In genomic region chr14:22842211-22843122, GRCh38 we compare ENCODE assay signal across 26 cellular contexts. TPM values are rescaled to one million over a fixed set of nuclear protein-coding genes. Genes with fewer than 3 reads are reported as not detected.
DNase-seq lines count a peak whose midpoint lies in the region; ATAC-seq and TF ChIP-seq lines count a peak whose summit lies in the region.
"Had no signal": no experiment of that assay in that cellular context is flagged by ENCODE, and none has a peak within 500 bp of the region (broad histone marks: within the 10 kb centered on the region; RNA-seq: fewer than 3 reads in every experiment).

No MANE protein-coding gene starts in this region.

- H3K23ac ChIP-seq in IMR-90 (ENCODE audit: low read depth, low read length), result no peak overlapping the region; the same call in 1 of the 2 replicates

- peak overlapping the region; percentile 60 for H2AFZ ChIP-seq in IMR-90 (replicated peaks; ENCODE audit: low read length, poor library complexity)

- no peak overlapping the region for H2BK15ac ChIP-seq in IMR-90 (ENCODE audit: low read depth, low read length)

- dilution Hi-C loops in IMR-90 (cut with HindIII; ENCODE audit: low sequenced_read_pairs, unreplicated experiment), result no loop called here

- H2BK20ac ChIP-seq in IMR-90 (ENCODE audit: low read depth, low read length), result no peak overlapping the region; the same call in 1 of the 2 replicates

- H3K27me3 ChIP-seq in IMR-90 (ENCODE audit: control insufficient read depth, insufficient read depth, low read length) (no peaks in the 10 kb centered on the region), esophagus muscularis mucosa (no peaks in the 10 kb centered on the region), vagina (no peaks in the 10 kb centered on the region), left ventricle myocardium inferior (ENCODE audit: low read depth) (no peaks in the 10 kb centered on the region)

- no peak overlapping the region for H3K4ac ChIP-seq in IMR-90 (ENCODE audit: low read depth, low read length)

- H4K91ac ChIP-seq in IMR-90 (ENCODE audit: insufficient read depth, low read depth, low read length), result no peak overlapping the region

- H3K9me3 ChIP-seq in IMR-90 (ENCODE audit: control insufficient read depth, insufficient read depth, low read length) (no peaks in the 10 kb centered on the region), esophagus muscularis mucosa (no peaks in the 10 kb centered on the region), vagina (no peaks in the 10 kb centered on the region), left ventricle myocardium inferior (replicated peaks) (no peaks in the 10 kb centered on the region)

- H4K5ac ChIP-seq in IMR-90 (ENCODE audit: low read depth, low read length), result no peak overlapping the region

- H3K36me3 ChIP-seq in IMR-90 (ENCODE audit: control insufficient read depth, insufficient read depth, low read length), result peaks cover 74% of the 10 kb centered on the region
- H3K36me3 ChIP-seq in esophagus muscularis mucosa, result peaks cover 52 to 66% (median 60%) of the 10 kb centered on the region in 4 donors
- H3K36me3 ChIP-seq in vagina, result peaks cover 6 to 64% of the 10 kb centered on the region in 2 donors
- H3K36me3 ChIP-seq in left ventricle myocardium inferior, result peaks cover 58% of the 10 kb centered on the region

- no peak for TF ChIP-seq EP300 in esophagus muscularis mucosa (IDR thresholded peaks at IDR 0.05)

- H3K27ac ChIP-seq in IMR-90 (ENCODE audit: insufficient read depth, low read length) (peak overlapping the region; percentile 9; the same call in 1 of the 2 replicates), esophagus muscularis mucosa (replicated peaks in 1 of 4) (peak overlapping the region in 3 of 4 donors; percentile 28 to 97 (median 34)), vagina (peak overlapping the region; percentile 96), left ventricle myocardium inferior (replicated peaks) (no peak overlapping the region)

- in situ Hi-C loops in IMR-90 (cut with MboI; ENCODE audit: low sequenced_read_pairs), result loop anchor here (10.0 kb wide), 1 partner anchor 258 kb away; the partner anchor contains the start of gene DAD1

- peaks cover 31% of the 10 kb centered on the region for H3K4me1 ChIP-seq in IMR-90 (ENCODE audit: control insufficient read depth, insufficient read depth, low read length)
- peaks cover 33 to 92% (median 89%) of the 10 kb centered on the region in 4 donors for H3K4me1 ChIP-seq in esophagus muscularis mucosa
- H3K4me1 ChIP-seq in vagina, result peaks cover 94% of the 10 kb centered on the region
- peaks cover 51% of the 10 kb centered on the region for H3K4me1 ChIP-seq in left ventricle myocardium inferior

- WGBS in IMR-90 (ENCODE audit: extremely low coverage in 2 of 2, insufficient read length in 1 of 2), 2 experiments, result 100% methylated on average over 9 of the region's 28 CpGs; no CpG with 5 or more reads in 1 of the 2 experiments
- 91% methylated on average over 21 of the region's 28 CpGs for WGBS in esophagus muscularis mucosa

- intact Hi-C loops in IMR-90 (cut with micrococcal nuclease), result no loop called here
- intact Hi-C loops in esophagus muscularis mucosa (cut with DNase I), result no loop called here
- intact Hi-C loops in posterior vena cava (cut with DNase I), result loop anchor here in 1 of 2 donors (10.0 kb wide), 1 partner anchor 278 kb away; no protein-coding TSS in a partner anchor
- intact Hi-C loops in vagina (cut with DNase I), result no loop called here
- intact Hi-C loops in left ventricle myocardium inferior (cut with micrococcal nuclease), result no loop called here

- no peak overlapping the region for H3K9ac ChIP-seq in IMR-90 (ENCODE audit: low read depth, low read length)

- TF ChIP-seq POLR2A in IMR-90 (IDR thresholded peaks at IDR 0.05; ENCODE audit: low read depth, low read length) (no peak), esophagus muscularis mucosa (IDR thresholded peaks at IDR 0.05; ENCODE audit: low read depth) (no peak), vagina (IDR thresholded peaks at IDR 0.05) (no peak)

- peaks cover 60% of the 10 kb centered on the region for H4K20me1 ChIP-seq in IMR-90 (ENCODE audit: insufficient read depth, low read length)

- no peak overlapping the region for H2AK9ac ChIP-seq in IMR-90 (replicated peaks; ENCODE audit: low read depth, low read length, poor library complexity)

- BruUV-seq in IMR-90 (replicated peaks; lab: Mats Ljungman, UMichigan), result TSS peak; percentile 22

- TF ChIP-seq CTCF in IMR-90 (conservative IDR thresholded peaks at IDR 0.05; ENCODE audit: low read depth, low read length) (no peak), esophagus muscularis mucosa (IDR thresholded peaks at IDR 0.05) (no peak), vagina (IDR thresholded peaks at IDR 0.05) (no peak), left ventricle myocardium inferior (IDR thresholded peaks at IDR 0.05; ENCODE audit: borderline replicate concordance) (no peak)

- H3K9me1 ChIP-seq in IMR-90 (ENCODE audit: insufficient read depth, low read length), result peaks cover 27% of the 10 kb centered on the region

- no peak overlapping the region for H2AK5ac ChIP-seq in IMR-90 (ENCODE audit: low read depth, low read length)

- H3K56ac ChIP-seq in IMR-90 (ENCODE audit: extremely low read depth, insufficient read depth, low read length), result no peak overlapping the region

- H3K18ac ChIP-seq in IMR-90 (ENCODE audit: low read depth, low read length), result no peak overlapping the region

- ATAC-seq in IMR-90 (ENCODE audit: low read depth) (no peak), HG02759 (IDR thresholded peaks at IDR 0.05; ENCODE audit: unreplicated experiment) (no peak)
- ATAC-seq: left lobe of liver had no signal

- peak overlapping the region in 1 of 2 experiments; percentile 16; a peak in 1 of 4 replicates for H4K8ac ChIP-seq in IMR-90 (ENCODE audit: low read depth in 2 of 2, low read length in 2 of 2)

- H3K79me1 ChIP-seq in IMR-90 (ENCODE audit: low read depth in 1 of 2, low read length in 2 of 2), result peaks cover 10 to 69% of the 10 kb centered on the region in 2 experiments; a peak in 3 of 4 replicates

- H2BK5ac ChIP-seq in IMR-90 (ENCODE audit: low read depth, low read length, poor library complexity, severe bottlenecking), result peak overlapping the region; percentile 15

- no peak overlapping the region for H3K4me3 ChIP-seq in IMR-90 (ENCODE audit: insufficient read depth, low read depth, low read length)
- H3K4me3 ChIP-seq in esophagus muscularis mucosa, result no peak overlapping the region
- no peak overlapping the region for H3K4me3 ChIP-seq in vagina
- H3K4me3 ChIP-seq in left ventricle myocardium inferior, result no peak overlapping the region

- no peak for TF ChIP-seq RAD21 in IMR-90 (IDR thresholded peaks at IDR 0.05; ENCODE audit: low read length)

- no peak overlapping the region for H2BK120ac ChIP-seq in IMR-90 (ENCODE audit: low read depth, low read length)

- H3K4me2 ChIP-seq in IMR-90 (ENCODE audit: low read depth, low read length), result no peak overlapping the region

- CTCF ChIA-PET in IMR-90 (lab: Yijun Ruan, JAX), result no interaction called here

- no peak for DNase-seq in IMR-90
- DNase-seq in esophagus muscularis mucosa (ENCODE audit: extremely low spot score), result no peak
- DNase-seq in posterior vena cava (ENCODE audit: low spot score), result peak; percentile 60
- no peak for DNase-seq in vagina (ENCODE audit: extremely low spot score in 2 of 2)
- DNase-seq in NCI-H748 treated with DMSO at 0.1 percent for 48 hours (lab: John Stamatoyannopoulos, UW), result no peak
- no peak for DNase-seq in left ventricle myocardium inferior
- DNase-seq: activated CD4-positive, alpha-beta T cell treated with anti-CD3 and anti-CD28 coated beads, Interleukin-2, amount 50 U/mL, for 4 hours; activated CD4-positive, CD25-positive, alpha-beta regulatory T cell; activated CD8-positive, alpha-beta memory T cell treated with anti-CD3 and anti-CD28 coated beads, Interleukin-2, amount 50 U/mL, for 48 hours; activated naive CD4-positive, alpha-beta T cell treated with anti-CD3 and anti-CD28 coated beads, Interleukin-2, amount 50 U/mL, for 16 hours; amygdala; effector CD8-positive, alpha-beta T cell; hypothalamus; MV-4-11; naive B cell; NCI-H1436 treated with DMSO at 0.1 percent for 48 hours; NCI-H345; NCI-H774; occipital lobe; stimulated activated CD4-positive, alpha-beta T cell treated with anti-CD3 and anti-CD28 coated beads, Interleukin-2, amount 100 ng/mL, for 24 hours; T-helper 1 cell had no signal

- no peak overlapping the region for H3K14ac ChIP-seq in IMR-90 (replicated peaks; ENCODE audit: low read depth, low read length)

- POLR2A ChIA-PET in IMR-90 (lab: Charles Lee; ENCODE audit: unreplicated experiment), result no interaction called here

RNA-seq across cellular contexts. Expression of gene MMP14, which starts 6.1 kb away (rescaled TPM):
- total RNA-seq in IMR-90 (2012; rRNA removed) (124 and 156 TPM in 2 replicates), esophagus muscularis mucosa (100 to 1,000 TPM in 3 of 4 donors, 10 to 100 TPM in 1; 83.9 to 149 (median 123) TPM), posterior vena cava (100 to 1,000 TPM; 229 to 234 TPM), vagina (187 TPM), left ventricle myocardium inferior (22.1 TPM)
- 315 and 375 TPM in 2 replicates for polyA plus RNA-seq in IMR-90 (2012; rRNA removed)
- polyA plus RNA-seq in IMR-90 (2012; cell fraction: cytosol; rRNA removed), result 185 and 358 TPM in 2 replicates
- polyA plus RNA-seq in IMR-90 (2012; cell fraction: nucleus; rRNA removed; ENCODE audit: low replicate concordance), result 492 and 622 TPM in 2 replicates

RNA-seq across cellular contexts. Expression of gene MRPL52, which starts 12.8 kb away (rescaled TPM):
- total RNA-seq in IMR-90 (2012; rRNA removed) (23.9 and 51.4 TPM in 2 replicates), esophagus muscularis mucosa (10 to 100 TPM; 27.0 to 64.5 (median 37.2) TPM), posterior vena cava (10 to 100 TPM; 58.5 to 58.9 TPM), vagina (68.0 TPM), left ventricle myocardium inferior (110 TPM)
- polyA plus RNA-seq in IMR-90 (2012; rRNA removed), result 33.1 and 45.7 TPM in 2 replicates
- polyA plus RNA-seq in IMR-90 (2012; cell fraction: cytosol; rRNA removed), result 114 and 912 TPM in 2 replicates
- 35.8 and 40.4 TPM in 2 replicates for polyA plus RNA-seq in IMR-90 (2012; cell fraction: nucleus; rRNA removed; ENCODE audit: low replicate concordance)

RNA-seq across cellular contexts. Expression of gene SLC7A7, which starts 27.2 kb away (rescaled TPM):
- total RNA-seq in IMR-90 (2012; rRNA removed), result 1.4 and 2.0 TPM in 2 replicates
- 1.4 and 1.8 TPM in 2 replicates for polyA plus RNA-seq in IMR-90 (2012; rRNA removed)
- 1.5 and 2.2 TPM in 2 replicates for polyA plus RNA-seq in IMR-90 (2012; cell fraction: cytosol; rRNA removed)
- polyA plus RNA-seq in IMR-90 (2012; cell fraction: nucleus; rRNA removed; ENCODE audit: low replicate concordance), result 3.9 and 11.9 TPM in 2 replicates
- total RNA-seq in esophagus muscularis mucosa, result 10 to 100 TPM in 3 of 4 donors, 1 to 10 TPM in 1; 9.6 to 22.9 (median 15.3) TPM
- 10 to 100 TPM; 11.4 to 17.5 TPM for total RNA-seq in posterior vena cava
- 7.4 TPM for total RNA-seq in vagina
- 4.6 TPM for total RNA-seq in left ventricle myocardium inferior

RNA-seq across cellular contexts. Expression of gene LRP10, which starts 29.1 kb away (rescaled TPM):
- 19.4 and 25.1 TPM in 2 replicates for total RNA-seq in IMR-90 (2012; rRNA removed)
- polyA plus RNA-seq in IMR-90 (2012; rRNA removed), result 118 and 121 TPM in 2 replicates
- 86.3 and 158 TPM in 2 replicates for polyA plus RNA-seq in IMR-90 (2012; cell fraction: cytosol; rRNA removed)
- 38.3 and 104 TPM in 2 replicates for polyA plus RNA-seq in IMR-90 (2012; cell fraction: nucleus; rRNA removed; ENCODE audit: low replicate concordance)
- 100 to 1,000 TPM; 111 to 279 (median 197) TPM for total RNA-seq in esophagus muscularis mucosa
- total RNA-seq in posterior vena cava, result 100 to 1,000 TPM; 129 to 139 TPM
- total RNA-seq in vagina, result 137 TPM
- 48.3 TPM for total RNA-seq in left ventricle myocardium inferior

RNA-seq across cellular contexts. Expression of gene REM2, which starts 40.6 kb away (rescaled TPM):
- total RNA-seq in IMR-90 (2012; rRNA removed) (under 0.01 TPM in 2 replicates), esophagus muscularis mucosa (under 1 TPM; 0.26 to 0.66 (median 0.38) TPM), posterior vena cava (under 1 TPM; 0.23 to 0.43 TPM), vagina (3.9 TPM), left ventricle myocardium inferior (not detected)
- polyA plus RNA-seq in IMR-90 (2012; rRNA removed), result 0.07 TPM in 1 of 2 replicates, not detected in the other
- polyA plus RNA-seq in IMR-90 (2012; cell fraction: cytosol; rRNA removed), result 0.04 TPM in 1 of 2 replicates, not detected in the other
- polyA plus RNA-seq in IMR-90 (2012; cell fraction: nucleus; rRNA removed; ENCODE audit: low replicate concordance), result 0.52 and 0.69 TPM in 2 replicates
- total RNA-seq: bronchial epithelial cell, SK-MEL-5 had no signal
- polyA plus RNA-seq: CD14-positive monocyte had no signal
